In genomic region chr12:102399653-102400052, GRCh38 we compare ENCODE assay signal across 34 cellular contexts.
"Had no signal": no experiment of that assay in that cellular context is flagged by ENCODE, and none has a peak within 500 bp of the region (broad histone marks: within the 10 kb centered on the region; RNA-seq: fewer than 3 reads in every experiment).

No MANE protein-coding gene starts in this region.

- H3K27me3 ChIP-seq: adrenal gland, ascending aorta, body of pancreas, brain microvascular endothelial cell, breast epithelium, cardiac muscle cell had no signal

- H3K36me3 ChIP-seq: adrenal gland, ascending aorta, brain microvascular endothelial cell, breast epithelium, cardiac muscle cell had no signal

- ATAC-seq: activated naive CD4-positive, alpha-beta T cell treated with anti-CD3 and anti-CD28 coated beads, Interleukin-2, amount 50 U/mL, for 72 hours; activated naive CD8-positive, alpha-beta T cell treated with anti-CD3 and anti-CD28 coated beads, Interleukin-2, amount 50 U/mL, for 24 hours; activated T-cell treated with anti-CD3 and anti-CD28 coated beads, Interleukin-2, amount 50 U/mL, for 4 hours; activated T-helper 17 cell treated with anti-CD3 and anti-CD28 coated beads, Interleukin-2, amount 50 U/mL, for 72 hours; body of pancreas had no signal

- DNase-seq: activated effector memory CD4-positive, alpha-beta T cell treated with anti-CD3 and anti-CD28 coated beads, Interleukin-2, amount 50 U/mL, for 16 hours; activated effector memory CD4-positive, alpha-beta T cell treated with Interleukin-2 at 50 U/mL for 16 hours; activated gamma-delta T cell; activated gamma-delta T cell treated with Interleukin-2 at 50 U/mL for 16 hours; activated naive CD4-positive, alpha-beta T cell; activated naive CD4-positive, alpha-beta T cell treated with anti-CD3 and anti-CD28 coated beads for 36 hours; activated naive CD4-positive, alpha-beta T cell treated with anti-CD3 and anti-CD28 coated beads, Interleukin-2, amount 10 ng/mL, durations not matched to agents 7 days and 5 days; activated naive CD4-positive, alpha-beta T cell treated with anti-CD3 and anti-CD28 coated beads, Interleukin-2, amount 50 U/mL, for 16 hours; activated naive CD4-positive, alpha-beta T cell treated with Interleukin-2 at 50 U/mL for 16 hours; activated naive CD8-positive, alpha-beta T cell treated with anti-CD3 and anti-CD28 coated beads for 36 hours; activated naive CD8-positive, alpha-beta T cell treated with anti-CD3 and anti-CD28 coated beads, Interleukin-2, amount 10 ng/mL, durations not matched to agents 7 days and 5 days; activated naive CD8-positive, alpha-beta T cell treated with anti-CD3 and anti-CD28 coated beads, Interleukin-2, amount 50 U/mL, for 24 hours; activated T-cell treated with anti-CD3 and anti-CD28 coated beads, Interleukin-2, amount 50 U/mL, for 1 hour; activated T-cell treated with anti-CD3 and anti-CD28 coated beads, Interleukin-2, amount 50 U/mL, for 24 hours; activated T-cell treated with anti-CD3 and anti-CD28 coated beads, Interleukin-2, amount 50 U/mL, for 4 hours; activated T-cell treated with anti-CD3 and anti-CD28 coated beads, Interleukin-2, amount 50 U/mL, for 48 hours; activated T-cell treated with anti-CD3 and anti-CD28 coated beads, Interleukin-2, amount 50 U/mL, for 72 hours; adrenal gland; amniotic stem cell; amygdala; anterior cingulate cortex; aorta; body of pancreas; brain microvascular endothelial cell; caudate nucleus; central memory CD4-positive, alpha-beta T cell; cerebellar nuclear complex had no signal

- H3K4me3 ChIP-seq: adrenal gland, ascending aorta, body of pancreas, breast epithelium, cardiac muscle cell had no signal

- H3K27ac ChIP-seq: adrenal gland, ascending aorta, body of pancreas, brain microvascular endothelial cell, breast epithelium, cardiac muscle cell had no signal

- FAIRE-seq: astrocyte, bronchial epithelial cell had no signal

- H3K4me1 ChIP-seq: adrenal gland, ascending aorta, body of pancreas, breast epithelium had no signal

- H3K9me3 ChIP-seq: adrenal gland, ascending aorta, body of pancreas, breast epithelium had no signal
